In genomic region chr1:43171312-43171875, GRCh38 we compare ENCODE assay signal across 8 cellular contexts. TPM values are rescaled to one million over a fixed set of nuclear protein-coding genes. Genes with fewer than 3 reads are reported as not detected.
A peak's percentile ranks its signal among the peaks of the same experiment; 100 is the strongest.
DNase-seq lines count a peak whose midpoint lies in the region; TF ChIP-seq lines count a peak whose summit lies in the region.

No MANE protein-coding gene starts in this region.

- H4K20me1 ChIP-seq in GM23248 (ENCODE audit: insufficient read depth) (no peaks in the 10 kb centered on the region), PC-9 (ENCODE audit: insufficient read depth) (peaks cover 11% of the 10 kb centered on the region)

- peak; percentile 44 for DNase-seq in GM23248
- no peak for DNase-seq in PC-9
- no peak for DNase-seq in esophagus muscularis mucosa (ENCODE audit: extremely low spot score)
- DNase-seq in trophoblast cell: no peak
- no peak for DNase-seq in Ammon's horn (ENCODE audit: low spot score)
- no peak for DNase-seq in A172 (ENCODE audit: low spot score)
- DNase-seq in NCI-H1092 (lab: John Stamatoyannopoulos, UW): no peak
- no peak for DNase-seq in NCI-H2227 (lab: John Stamatoyannopoulos, UW; ENCODE audit: unreplicated experiment)

- H2BK12ac ChIP-seq in trophoblast cell (ENCODE audit: low read length): no peak overlapping the region

- WGBS in GM23248 (ENCODE audit: low coverage in 1 of 2, low lambda C conversion rate in 2 of 2, missing lambda C conversion rate in 2 of 2), 2 experiments: 2 to 6% methylated on average over 17 of the region's 17 CpGs
- 48% methylated on average over 10 of the region's 17 CpGs for WGBS in esophagus muscularis mucosa
- WGBS in trophoblast cell (ENCODE audit: extremely low coverage, insufficient coverage, insufficient read length): no CpG with 5 or more reads among the region's 17 CpGs

- peak overlapping the region; percentile 94 for H2AFZ ChIP-seq in GM23248
- H2AFZ ChIP-seq in PC-9: peak overlapping the region; percentile 97
- peak overlapping the region; percentile 62 for H2AFZ ChIP-seq in trophoblast cell (ENCODE audit: insufficient read depth, low read length, poor library complexity)

- no peak for TF ChIP-seq EP300 in esophagus muscularis mucosa (IDR thresholded peaks at IDR 0.05)

- H3K4me3 ChIP-seq in GM23248: peak overlapping the region; percentile 95
- H3K4me3 ChIP-seq in PC-9: peak overlapping the region; percentile 89
- H3K4me3 ChIP-seq in esophagus muscularis mucosa: peak overlapping the region; percentile 65 to 75 (median 70)
- peak overlapping the region; percentile 96 for H3K4me3 ChIP-seq in trophoblast cell (ENCODE audit: low read depth, low read length)

- 0 out of 2 replicates have a peak, but pooled peaks cover 11% of the 10 kb centered on the region for H3K4me1 ChIP-seq in GM23248 (ENCODE audit: insufficient read depth)
- peaks cover 15% of the 10 kb centered on the region; the same call in 1 of the 2 replicates for H3K4me1 ChIP-seq in PC-9 (replicated peaks; ENCODE audit: insufficient read depth)
- H3K4me1 ChIP-seq in esophagus muscularis mucosa: peaks cover 10 to 24% (median 18%) of the 10 kb centered on the region in 4 donors
- peaks cover 5% of the 10 kb centered on the region in 2 experiments for H3K4me1 ChIP-seq in trophoblast cell (ENCODE audit: control insufficient read depth in 1 of 2, insufficient read depth in 2 of 2, low read length in 2 of 2)

- H3K23ac ChIP-seq in trophoblast cell (ENCODE audit: low read length): no peak overlapping the region

- H3K9ac ChIP-seq in GM23248 (peak overlapping the region; percentile 93), trophoblast cell (ENCODE audit: low read length) (peak overlapping the region; percentile 87)

- peak overlapping the region; percentile 1 for H4K12ac ChIP-seq in trophoblast cell (ENCODE audit: low read depth, low read length)

- CTCF ChIA-PET in PC-9 (lab: Charles Lee): interaction anchor here (0.7 to 1.7 kb wide), 4 partner anchors 114 to 295 kb away, joined by 3 to 8 read pairs (median 3); partner anchors contain the start of gene C1orf210

- H4K8ac ChIP-seq in trophoblast cell (ENCODE audit: low read depth, low read length): peak overlapping the region; percentile 80

- H3K27ac ChIP-seq in GM23248 (peak overlapping the region; percentile 59), PC-9 (peak overlapping the region; percentile 32; the same call in 1 of the 2 replicates), esophagus muscularis mucosa (replicated peaks in 1 of 4) (peak overlapping the region; percentile 10 to 71 (median 60)), trophoblast cell (ENCODE audit: low read depth, low read length) (no peak overlapping the region)

- peak overlapping the region; percentile 9 for H3K4ac ChIP-seq in trophoblast cell (ENCODE audit: low read depth, low read length)

- peak overlapping the region; percentile 40 for H3K18ac ChIP-seq in trophoblast cell (ENCODE audit: low read length)

- no peak overlapping the region for H2AK5ac ChIP-seq in trophoblast cell (ENCODE audit: low read length)

- H3K79me2 ChIP-seq in GM23248 (ENCODE audit: insufficient read depth) (peaks cover 51% of the 10 kb centered on the region), PC-9 (ENCODE audit: low read depth) (peaks cover 41% of the 10 kb centered on the region), trophoblast cell (ENCODE audit: control insufficient read depth, insufficient read depth, low read length, poor library complexity) (peaks cover 4% of the 10 kb centered on the region)

- in situ Hi-C loops in GM23248 (cut with MboI): no loop called here

- no peak overlapping the region for H2BK5ac ChIP-seq in trophoblast cell (ENCODE audit: low read depth, low read length, poor library complexity)

- H3K4me2 ChIP-seq in GM23248 (ENCODE audit: unreplicated experiment) (peak overlapping the region; percentile 100), PC-9 (peak overlapping the region; percentile 90), trophoblast cell (ENCODE audit: low read length) (peak overlapping the region; percentile 74)

- H3K27me3 ChIP-seq in GM23248 (replicated peaks; ENCODE audit: insufficient read depth) (no peaks in the 10 kb centered on the region), PC-9 (ENCODE audit: insufficient read depth, low read depth) (no peaks in the 10 kb centered on the region), esophagus muscularis mucosa (peaks cover 0 to 5% (median 0%) of the 10 kb centered on the region in 4 donors), trophoblast cell (ENCODE audit: insufficient read depth, low read length) (no peaks in the 10 kb centered on the region)

- H3K9me2 ChIP-seq in GM23248 (ENCODE audit: insufficient read depth) (no peaks in the 10 kb centered on the region), PC-9 (ENCODE audit: insufficient read depth) (no peaks in the 10 kb centered on the region)

- intact Hi-C loops in PC-9 (cut with micrococcal nuclease; ENCODE audit: unreplicated experiment) (no loop called here), esophagus muscularis mucosa (cut with DNase I) (no loop called here)

- POLR2A ChIA-PET in PC-9 (lab: Charles Lee; ENCODE audit: unreplicated experiment): interaction anchor here (0.6 to 1.5 kb wide), 6 partner anchors 13 to 1458 kb away, joined by 3 to 16 read pairs (median 6); no protein-coding TSS in a partner anchor

- H3F3A ChIP-seq in GM23248 (ENCODE audit: insufficient read depth) (no peaks in the 10 kb centered on the region), PC-9 (ENCODE audit: insufficient read depth, low read depth) (peaks cover 18% of the 10 kb centered on the region; the same call in 1 of the 2 replicates)

- peak overlapping the region; percentile 38 for H3K14ac ChIP-seq in trophoblast cell (ENCODE audit: low read length)

- H3K9me3 ChIP-seq in GM23248 (ENCODE audit: low read depth) (no peaks in the 10 kb centered on the region), PC-9 (ENCODE audit: insufficient read depth, low read depth) (peaks cover 9% of the 10 kb centered on the region; the same call in 1 of the 2 replicates), esophagus muscularis mucosa (no peaks in the 10 kb centered on the region), trophoblast cell (ENCODE audit: insufficient read depth, low read depth, low read length) (no peaks in the 10 kb centered on the region)

- TSS peak; percentile 55 for BruUV-seq in PC-9 (replicated peaks; lab: Mats Ljungman, UMichigan)

- H3K79me1 ChIP-seq in trophoblast cell (ENCODE audit: low read length): no peaks in the 10 kb centered on the region

- H4K91ac ChIP-seq in trophoblast cell (ENCODE audit: low read depth, low read length): no peak overlapping the region

- no peak for TF ChIP-seq CTCF in PC-9 (conservative IDR thresholded peaks at IDR 0.05)
- TF ChIP-seq CTCF in esophagus muscularis mucosa (IDR thresholded peaks at IDR 0.05): no peak

- H3K36me3 ChIP-seq in GM23248 (ENCODE audit: low read depth): peaks cover 32% of the 10 kb centered on the region
- peaks cover 40% of the 10 kb centered on the region for H3K36me3 ChIP-seq in PC-9 (ENCODE audit: low read depth)
- peaks cover 22 to 44% (median 43%) of the 10 kb centered on the region in 4 donors for H3K36me3 ChIP-seq in esophagus muscularis mucosa
- H3K36me3 ChIP-seq in trophoblast cell (ENCODE audit: control insufficient read depth in 1 of 2, insufficient read depth in 2 of 2, low read length in 2 of 2): peaks cover 9 to 27% of the 10 kb centered on the region in 2 experiments

- H2BK120ac ChIP-seq in trophoblast cell (ENCODE audit: insufficient read depth, low read length, poor library complexity): no peak overlapping the region

- no peak for TF ChIP-seq POLR2A in esophagus muscularis mucosa (IDR thresholded peaks at IDR 0.05; ENCODE audit: low read depth)

RNA-seq across cellular contexts. Expression of gene EBNA1BP2, which starts 0.7 kb away (rescaled TPM):
- 113 and 120 TPM in 2 replicates for total RNA-seq in GM23248 (2014; rRNA removed; shearing (Covaris generic))
- 162 and 164 TPM in 2 replicates for polyA plus RNA-seq in GM23248 (2016; fragmentation: Nextera tagmentation; extraction: Ambion mirVana)
- total RNA-seq in PC-9 (2021): 151 and 153 TPM in 2 replicates
- 10 to 100 TPM; 49.8 to 71.7 (median 58.4) TPM for total RNA-seq in esophagus muscularis mucosa
- 78.8 and 81.4 TPM in 2 replicates for polyA plus RNA-seq in trophoblast cell (2013)
- total RNA-seq in A172 (2014; rRNA removed; shearing (Covaris generic)): 167 and 244 TPM in 2 replicates

RNA-seq across cellular contexts. Expression of gene CFAP57, which starts 0.7 kb away (rescaled TPM):
- total RNA-seq in GM23248 (2014; rRNA removed; shearing (Covaris generic)): 0.32 and 0.63 TPM in 2 replicates
- 0.32 and 0.35 TPM in 2 replicates for polyA plus RNA-seq in GM23248 (2016; fragmentation: Nextera tagmentation; extraction: Ambion mirVana)
- 1.6 and 1.7 TPM in 2 replicates for total RNA-seq in PC-9 (2021)
- total RNA-seq in esophagus muscularis mucosa: not detected
- polyA plus RNA-seq in trophoblast cell (2013): 0.07 and 0.16 TPM in 2 replicates
- 0.12 and 0.98 TPM in 2 replicates for total RNA-seq in A172 (2014; rRNA removed; shearing (Covaris generic))
